21 cellular contexts compared by ENCODE assay signal in genomic region chr20:48260370-48260769, GRCh38.
DNase-seq lines count a peak whose midpoint lies in the region; ATAC-seq, FAIRE-seq and TF ChIP-seq lines count a peak whose summit lies in the region.
"Had no signal": no experiment of that assay in that cellular context is flagged by ENCODE, and none has a peak within 500 bp of the region (broad histone marks: within the 10 kb centered on the region; RNA-seq: fewer than 3 reads in every experiment).

No MANE protein-coding gene starts in this region.

- TF ChIP-seq CTCF in SK-N-SH (IDR thresholded peaks at IDR 0.05), result no peak

- H4K20me1 ChIP-seq in SK-N-SH (ENCODE audit: insufficient read depth), result no peaks in the 10 kb centered on the region

- H3K27ac ChIP-seq in SK-N-SH (ENCODE audit: low read depth in 2 of 2, low read length in 1 of 2), result no peak overlapping the region
- H3K27ac ChIP-seq: ascending aorta had no signal

- H3K4me3 ChIP-seq in SK-N-SH (ENCODE audit: low read depth in 2 of 2, low read length in 1 of 2), result no peak overlapping the region
- H3K4me3 ChIP-seq: ascending aorta, lung had no signal

- no peak for TF ChIP-seq RAD21 in SK-N-SH (IDR thresholded peaks at IDR 0.05; ENCODE audit: low read length)

- no peak for FAIRE-seq in GM19239 (lab: Jason Lieb, UNC)
- FAIRE-seq: colon, endothelial cell of umbilical vein had no signal

- CTCF ChIA-PET in SK-N-SH (lab: Yijun Ruan, JAX), result interaction anchor here (0.9 to 1.4 kb wide), 2 partner anchors 70 to 360 kb away, joined by 3 to 4 read pairs; no protein-coding TSS in a partner anchor

- ATAC-seq in SK-N-SH treated with all-trans-retinoic acid at 6 μM for 48 hours (no peak), sciatic nerve (peak; percentile 79), GM18858 (IDR thresholded peaks at IDR 0.05; ENCODE audit: unreplicated experiment) (no peak)
- ATAC-seq: naive thymus-derived CD4-positive, alpha-beta T cell had no signal

- WGBS in SK-N-SH (ENCODE audit: low lambda C conversion rate), result 57% methylated on average over 5 of the region's 7 CpGs

- H3K9ac ChIP-seq in SK-N-SH, result no peak overlapping the region

- no peaks in the 10 kb centered on the region for H3K9me2 ChIP-seq in SK-N-SH

- POLR2A ChIA-PET in SK-N-SH (lab: Yijun Ruan, JAX), result no interaction called here

- H3K27me3 ChIP-seq in SK-N-SH (ENCODE audit: insufficient read depth), result peaks cover 10% of the 10 kb centered on the region; the same call in 1 of the 2 replicates
- H3K27me3 ChIP-seq: ascending aorta had no signal

- H2AFZ ChIP-seq in SK-N-SH (ENCODE audit: low read depth), result no peak overlapping the region

- no peaks in the 10 kb centered on the region for H3K36me3 ChIP-seq in SK-N-SH (replicated peaks in 1 of 2; ENCODE audit: control insufficient read depth in 1 of 2, insufficient read depth in 2 of 2, low read length in 1 of 2)
- H3K36me3 ChIP-seq: ascending aorta had no signal

- TF ChIP-seq EP300 in SK-N-SH (IDR thresholded peaks at IDR 0.05; ENCODE audit: borderline replicate concordance in 1 of 2, low read depth in 1 of 2, low read length in 1 of 2), result no peak

- H3K9me3 ChIP-seq in SK-N-SH, result no peaks in the 10 kb centered on the region; the same call in 1 of the 2 replicates

- H3K4me2 ChIP-seq in SK-N-SH, result no peak overlapping the region

- H3F3A ChIP-seq in SK-N-SH (replicated peaks; ENCODE audit: insufficient read depth), result no peaks in the 10 kb centered on the region

- H3K79me2 ChIP-seq in SK-N-SH (ENCODE audit: insufficient read depth), result no peaks in the 10 kb centered on the region

- peaks cover 0 to 18% of the 10 kb centered on the region in 2 experiments; a peak in 1 of 4 replicates for H3K4me1 ChIP-seq in SK-N-SH (ENCODE audit: control insufficient read depth in 1 of 2, insufficient read depth in 2 of 2, low read depth in 1 of 2, low read length in 1 of 2)
- H3K4me1 ChIP-seq: ascending aorta had no signal

- intact Hi-C loops in sciatic nerve (cut with DNase I), result no loop called here

- peak; percentile 39 for DNase-seq in SK-N-SH
- DNase-seq in SK-N-DZ (ENCODE audit: low spot score), result peak; percentile 59
- peak; percentile 56 for DNase-seq in islet precursor cell
- peak; percentile 67 for DNase-seq in sciatic nerve (ENCODE audit: low spot score)
- DNase-seq in D341Med (ENCODE audit: low spot score), result no peak
- DNase-seq in GM19239 (ENCODE audit: insufficient read length, low spot score), result no peak
- DNase-seq: ACHN; activated CD4-positive, alpha-beta T cell treated with anti-CD3 and anti-CD28 coated beads, Interleukin-2, amount 50 U/mL, for 4 hours; activated naive CD4-positive, alpha-beta T cell treated with anti-CD3 and anti-CD28 coated beads, Interleukin-2, amount 10 ng/mL, durations not matched to agents 7 days and 5 days; activated T-cell treated with anti-CD3 and anti-CD28 coated beads, Interleukin-2, amount 50 U/mL, for 24 hours; CD4-positive, alpha-beta T cell; foreskin melanocyte; naive thymus-derived CD4-positive, alpha-beta T cell; NCI-H146; stimulated activated CD4-positive, alpha-beta T cell treated with anti-CD3 and anti-CD28 coated beads, Interleukin-1b, Interleukin-23, amount 100 ng/mL, for 48 hours had no signal

TF ChIP-seq in SK-N-SH, 30 proteins besides CTCF, POLR2A, EP300 and RAD21:
- TF ChIP-seq TEAD4 (IDR thresholded peaks at IDR 0.05; ENCODE audit: borderline replicate concordance, insufficient read depth) (no peak), NFIC (IDR thresholded peaks at IDR 0.05; ENCODE audit: borderline replicate concordance) (no peak), MXI1 (IDR thresholded peaks at IDR 0.05; ENCODE audit: low read depth, low read length) (no peak), SMC3 (IDR thresholded peaks at IDR 0.05; ENCODE audit: low read depth, low read length) (no peak), GATA2 (CRISPR knock-in tag; IDR thresholded peaks at IDR 0.05) (no peak), ELF1 (IDR thresholded peaks at IDR 0.05) (no peak), POLR2AphosphoS5 (IDR thresholded peaks at IDR 0.05; ENCODE audit: low read depth, low read length) (no peak), JUND (IDR thresholded peaks at IDR 0.05) (no peak)

TF ChIP-seq in SK-N-SH treated with all-trans-retinoic acid at 6 μM for 48 hours, 23 proteins besides CTCF, POLR2A, EP300 and RAD21:
- TF ChIP-seq CREB5 (CRISPR knock-in tag; IDR thresholded peaks at IDR 0.05; ENCODE audit: low read depth) (no peak), ARNTL (CRISPR knock-in tag; IDR thresholded peaks at IDR 0.05; ENCODE audit: borderline replicate concordance, low read depth) (no peak), TSHZ2 (CRISPR knock-in tag; IDR thresholded peaks at IDR 0.05) (no peak), PPARA (CRISPR knock-in tag; IDR thresholded peaks at IDR 0.05; ENCODE audit: borderline replicate concordance) (no peak), CSRNP3 (CRISPR knock-in tag; IDR thresholded peaks at IDR 0.05) (no peak), ESRRG (CRISPR knock-in tag; IDR thresholded peaks at IDR 0.05) (no peak), RARB (CRISPR knock-in tag; IDR thresholded peaks at IDR 0.05) (no peak), ZNF8 (CRISPR knock-in tag; IDR thresholded peaks at IDR 0.05) (no peak), ZNF70 (CRISPR knock-in tag; IDR thresholded peaks at IDR 0.05) (no peak)

Comparison
In these comparisons a context has a peak if more than half of its experiments do, and no peak if none do; other contexts are left out.
1. DNase-seq: peak in SK-N-SH (single experiment), SK-N-DZ (single experiment), islet precursor cell (single experiment) and sciatic nerve (single experiment); none in D341Med (single experiment) and GM19239 (single experiment).